In genomic region chr3:131544557-131544956, GRCh38 we compare ENCODE assay signal across 1 cellular context.
TF ChIP-seq lines count a peak whose summit lies in the region.

No MANE protein-coding gene starts in this region.

TF ChIP-seq in HCT116, 20 proteins besides CTCF, POLR2A, EP300 and RAD21 (continued from another document):
- TF ChIP-seq ATF3 (IDR thresholded peaks at IDR 0.05) (no peak), ZBTB33 (IDR thresholded peaks at IDR 0.05; ENCODE audit: extremely low read depth, insufficient replicate concordance, low read length) (no peak), EGR1 (IDR thresholded peaks at IDR 0.05; ENCODE audit: low read depth) (no peak), ZFX (IDR thresholded peaks at IDR 0.05) (no peak), SRF (IDR thresholded peaks at IDR 0.05; ENCODE audit: low read depth) (no peak), CBX3 (IDR thresholded peaks at IDR 0.05; ENCODE audit: low read depth) (no peak), FOSL1 (IDR thresholded peaks at IDR 0.05; ENCODE audit: low read depth) (no peak), ZNF274 (IDR thresholded peaks at IDR 0.05; ENCODE audit: low read depth, low read length) (no peak)
